In genomic region chr16:65547799-65548446, GRCh38 we compare ENCODE assay signal across 1 cellular context.
TF ChIP-seq lines count a peak whose summit lies in the region.

No MANE protein-coding gene starts in this region.

TF ChIP-seq in WTC11, 78 proteins besides CTCF, POLR2A, EP300 and RAD21 (continued from another document):
- TF ChIP-seq, protein P1, sequence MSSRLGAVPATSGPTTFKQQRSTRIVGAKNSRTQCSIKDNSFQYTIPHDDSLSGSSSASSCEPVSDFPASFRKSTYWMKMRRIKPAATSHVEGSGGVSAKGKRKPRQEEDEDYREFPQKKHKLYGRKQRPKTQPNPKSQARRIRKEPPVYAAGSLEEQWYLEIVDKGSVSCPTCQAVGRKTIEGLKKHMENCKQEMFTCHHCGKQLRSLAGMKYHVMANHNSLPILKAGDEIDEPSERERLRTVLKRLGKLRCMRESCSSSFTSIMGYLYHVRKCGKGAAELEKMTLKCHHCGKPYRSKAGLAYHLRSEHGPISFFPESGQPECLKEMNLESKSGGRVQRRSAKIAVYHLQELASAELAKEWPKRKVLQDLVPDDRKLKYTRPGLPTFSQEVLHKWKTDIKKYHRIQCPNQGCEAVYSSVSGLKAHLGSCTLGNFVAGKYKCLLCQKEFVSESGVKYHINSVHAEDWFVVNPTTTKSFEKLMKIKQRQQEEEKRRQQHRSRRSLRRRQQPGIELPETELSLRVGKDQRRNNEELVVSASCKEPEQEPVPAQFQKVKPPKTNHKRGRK (CRISPR knock-in tag; IDR thresholded peaks at IDR 0.05; ENCODE audit: borderline replicate concordance) = no peak
- TF ChIP-seq ZNF416 (CRISPR knock-in tag; IDR thresholded peaks at IDR 0.05) (no peak), SP1 (CRISPR knock-in tag; conservative IDR thresholded peaks at IDR 0.05) (no peak), ZNF232 (CRISPR knock-in tag; IDR thresholded peaks at IDR 0.05) (no peak), ZBTB21 (CRISPR knock-in tag; IDR thresholded peaks at IDR 0.05; ENCODE audit: borderline replicate concordance) (no peak), ELF4 (CRISPR knock-in tag; IDR thresholded peaks at IDR 0.05; ENCODE audit: low read depth) (no peak), ESRRA (CRISPR knock-in tag; IDR thresholded peaks at IDR 0.05; ENCODE audit: borderline replicate concordance) (no peak), TCF7 (CRISPR knock-in tag; IDR thresholded peaks at IDR 0.05; ENCODE audit: low read depth) (no peak), FOXK1 (CRISPR knock-in tag; IDR thresholded peaks at IDR 0.05) (no peak), MAX (CRISPR knock-in tag; IDR thresholded peaks at IDR 0.05) (no peak), ZNF219 (CRISPR knock-in tag; IDR thresholded peaks at IDR 0.05; ENCODE audit: borderline replicate concordance) (no peak)
TF ChIP-seq in WTC11: peak in this region for 0.
